18 cellular contexts compared by ENCODE assay signal in the genomic region with DNA sequence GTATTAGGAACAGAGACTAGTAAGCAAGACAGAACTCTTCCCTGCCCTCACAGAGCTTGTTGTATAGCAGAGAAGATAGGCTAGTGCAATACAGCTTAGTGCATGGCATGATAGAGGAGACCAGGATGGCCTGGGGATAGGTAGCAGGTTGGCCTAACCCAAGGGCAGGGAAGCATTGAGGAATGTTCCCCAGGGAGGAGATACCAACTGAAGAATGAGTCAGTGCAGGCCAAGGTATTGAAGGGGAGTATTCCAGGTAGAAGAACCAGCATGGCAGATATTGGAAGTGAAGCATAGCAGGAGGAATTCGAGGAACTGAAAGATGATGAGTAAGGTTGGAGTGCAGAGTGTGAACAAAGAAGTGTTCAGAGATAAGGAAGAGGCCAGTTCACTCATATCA.
"Had no signal": no experiment of that assay in that cellular context is flagged by ENCODE, and none has a peak within 500 bp of the region (broad histone marks: within the 10 kb centered on the region; RNA-seq: fewer than 3 reads in every experiment).

No MANE protein-coding gene starts in this region.

- DNase-seq: activated CD4-positive, alpha-beta memory T cell treated with anti-CD3 and anti-CD28 coated beads, Interleukin-2, amount 10 ng/mL, durations not matched to agents 7 days and 5 days; activated CD4-positive, alpha-beta T cell treated with anti-CD3 and anti-CD28 coated beads for 48 hours; activated CD4-positive, CD25-positive, alpha-beta regulatory T cell; activated CD8-positive, alpha-beta memory T cell treated with anti-CD3 and anti-CD28 coated beads, Interleukin-2, amount 10 ng/mL, durations not matched to agents 7 days and 5 days; caudate nucleus; endodermal cell; foreskin melanocyte; glutamatergic neuron; hippocampal formation; islet precursor cell; psoas muscle; right cardiac atrium; stimulated activated CD4-positive, alpha-beta T cell treated with anti-CD3 and anti-CD28 coated beads, Interleukin-2, amount 100 ng/mL, for 24 hours; stimulated activated naive CD4-positive, alpha-beta T cell treated with Interleukin-2 at 50 U/mL for 16 hours; tibial artery; uterus had no signal

- H3K9me3 ChIP-seq: psoas muscle, tibial artery, uterus had no signal

- H3K36me3 ChIP-seq: uterus had no signal

- H3K27me3 ChIP-seq: tibial artery, uterus had no signal

- H3K27ac ChIP-seq: psoas muscle, tibial artery, uterus had no signal

- H3K4me1 ChIP-seq: psoas muscle, tibial artery, uterus had no signal

- H3K4me3 ChIP-seq: lung, psoas muscle, tibial artery, uterus had no signal

- ATAC-seq: activated CD8-positive, alpha-beta memory T cell treated with anti-CD3 and anti-CD28 coated beads, Interleukin-2, amount 10 ng/mL, durations not matched to agents 7 days and 5 days; left lobe of liver; psoas muscle; right cardiac atrium had no signal
